ENCODE assay signal across 9 cellular contexts in genomic region chr16:66881560-66881959, GRCh38. TPM values are rescaled to one million over a fixed set of nuclear protein-coding genes. Genes with fewer than 3 reads are reported as not detected.
A peak's percentile ranks its signal among the peaks of the same experiment; 100 is the strongest.
DNase-seq lines count a peak whose midpoint lies in the region; ATAC-seq and TF ChIP-seq lines count a peak whose summit lies in the region.
"Had no signal": no experiment of that assay in that cellular context is flagged by ENCODE, and none has a peak within 500 bp of the region (broad histone marks: within the 10 kb centered on the region; RNA-seq: fewer than 3 reads in every experiment).

No MANE protein-coding gene starts in this region.

- H3K36me3 Mint-ChIP-seq in chondrocyte (ENCODE audit: low read depth) (peaks cover 11% of the 10 kb centered on the region), nephron progenitor cell (ENCODE audit: low read depth) (peaks cover 22% of the 10 kb centered on the region)

- TF ChIP-seq CTCF in Loucy (conservative IDR thresholded peaks at IDR 0.05; ENCODE audit: low read length) (no peak), chondrocyte (IDR thresholded peaks at IDR 0.05) (no peak), nephron progenitor cell (IDR thresholded peaks at IDR 0.05) (no peak)

- H3K9me2 ChIP-seq in Loucy (replicated peaks; ENCODE audit: low read depth, low read length) = no peaks in the 10 kb centered on the region

- peaks cover 2 to 15% (median 5%) of the 10 kb centered on the region in 11 experiments; a peak in 20 of 22 replicates for H3K9me3 ChIP-seq in BLaER1 treated with 17β-estradiol and CSF1 and Interleukin-3, amounts not matched to agents 10 nM and 100 nM (replicated peaks in 1 of 11)
- no peaks in the 10 kb centered on the region for H3K9me3 ChIP-seq in Loucy (ENCODE audit: insufficient read depth, low read depth, low read length)
- H3K9me3 ChIP-seq: SJSA1 had no signal

- H3K4me2 ChIP-seq in BLaER1 treated with 17β-estradiol and CSF1 and Interleukin-3, amounts not matched to agents 10 nM and 100 nM = peak overlapping the region; percentile 81 to 99 (median 97)
- H3K4me2 ChIP-seq in Loucy (ENCODE audit: low read depth, low read length, poor library complexity, severe bottlenecking) = peak overlapping the region; percentile 87

- H3K4me1 ChIP-seq in BLaER1 treated with 17β-estradiol and CSF1 and Interleukin-3, amounts not matched to agents 10 nM and 100 nM = peaks cover 33 to 94% (median 82%) of the 10 kb centered on the region in 10 experiments
- peaks cover 58% of the 10 kb centered on the region for H3K4me1 ChIP-seq in Loucy (ENCODE audit: insufficient read depth, low read length, poor library complexity, severe bottlenecking)

- H3K27ac Mint-ChIP-seq in chondrocyte (ENCODE audit: unreplicated experiment) (no peak overlapping the region), nephron progenitor cell (no peak overlapping the region)

- DNase-seq in chondrocyte (ENCODE audit: low spot score) (no peak), nephron progenitor cell (no peak), KBM-7 (no peak)

- H3K4me1 Mint-ChIP-seq in chondrocyte (ENCODE audit: low read depth) (peaks cover 23% of the 10 kb centered on the region), nephron progenitor cell (peaks cover 28% of the 10 kb centered on the region)

- ATAC-seq in HG02840 (IDR thresholded peaks at IDR 0.05; ENCODE audit: low FRiP score, unreplicated experiment) (no peak), GM21515 (IDR thresholded peaks at IDR 0.05; ENCODE audit: unreplicated experiment) (no peak), HG02759 (IDR thresholded peaks at IDR 0.05; ENCODE audit: unreplicated experiment) (no peak)

- H2AFZ ChIP-seq in Loucy (ENCODE audit: low read length) = no peak overlapping the region

- peaks cover 54% of the 10 kb centered on the region for H3K79me2 ChIP-seq in Loucy (ENCODE audit: insufficient read depth, low read length)

- peaks cover 4 to 56% (median 39%) of the 10 kb centered on the region in 11 experiments; a peak in 20 of 22 replicates for H4K20me1 ChIP-seq in BLaER1 treated with 17β-estradiol and CSF1 and Interleukin-3, amounts not matched to agents 10 nM and 100 nM
- peaks cover 39% of the 10 kb centered on the region for H4K20me1 ChIP-seq in Loucy (ENCODE audit: insufficient read depth, low read length, poor library complexity, severe bottlenecking)

- H3K9me3 Mint-ChIP-seq in chondrocyte (ENCODE audit: low read depth) (no peaks in the 10 kb centered on the region), nephron progenitor cell (no peaks in the 10 kb centered on the region)

- in situ Hi-C loops in KBM-7 (cut with MboI; ENCODE audit: low pct_unique_long_range_greater_than_20kb, low sequenced_read_pairs) = no loop called here

- H3K9ac ChIP-seq in BLaER1 treated with 17β-estradiol and CSF1 and Interleukin-3, amounts not matched to agents 10 nM and 100 nM = peak overlapping the region; percentile 78 to 95 (median 86); a peak in 18 of 22 replicates
- H3K9ac ChIP-seq in Loucy (ENCODE audit: low read depth, low read length, poor library complexity, severe bottlenecking) = peak overlapping the region; percentile 73

- peak overlapping the region in 3 of 11 experiments; percentile 85 to 95 (median 92); a peak in 3 of 22 replicates for H3K27ac ChIP-seq in BLaER1 treated with 17β-estradiol and CSF1 and Interleukin-3, amounts not matched to agents 10 nM and 100 nM
- H3K27ac ChIP-seq: SJSA1 had no signal

- H3K27me3 ChIP-seq in BLaER1 treated with 17β-estradiol and CSF1 and Interleukin-3, amounts not matched to agents 10 nM and 100 nM = no peaks in the 10 kb centered on the region
- no peaks in the 10 kb centered on the region for H3K27me3 ChIP-seq in Loucy (ENCODE audit: insufficient read depth, low read length, poor library complexity, severe bottlenecking)
- H3K27me3 ChIP-seq: SJSA1 had no signal

- H3K27me3 Mint-ChIP-seq in chondrocyte (ENCODE audit: low read depth) = no peaks in the 10 kb centered on the region
- no peaks in the 10 kb centered on the region for H3K27me3 Mint-ChIP-seq in nephron progenitor cell (ENCODE audit: low read depth, poor library complexity)

- peaks cover 11% of the 10 kb centered on the region for H3F3A ChIP-seq in Loucy (ENCODE audit: low read depth)

- H3K36me3 ChIP-seq in BLaER1 treated with 17β-estradiol and CSF1 and Interleukin-3, amounts not matched to agents 10 nM and 100 nM = peaks cover 22 to 41% (median 32%) of the 10 kb centered on the region in 11 experiments
- H3K36me3 ChIP-seq in Loucy (ENCODE audit: insufficient read depth, low read length) = peaks cover 19% of the 10 kb centered on the region; the same call in 1 of the 2 replicates

- H3K4me3 Mint-ChIP-seq in chondrocyte (ENCODE audit: unreplicated experiment) (peak overlapping the region; percentile 19), nephron progenitor cell (peak overlapping the region; percentile 72)

- peak overlapping the region; percentile 69 to 98 (median 90) for H3K4me3 ChIP-seq in BLaER1 treated with 17β-estradiol and CSF1 and Interleukin-3, amounts not matched to agents 10 nM and 100 nM
- peak overlapping the region; percentile 97 for H3K4me3 ChIP-seq in Loucy (ENCODE audit: low read length, poor library complexity, severe bottlenecking)

RNA-seq across cellular contexts. Expression of gene PDP2, which starts 1.2 kb away (rescaled TPM):
- total RNA-seq in chondrocyte = 8.5 to 9.2 TPM (median 9.0 TPM) in 3 replicates

RNA-seq across cellular contexts. Expression of gene CDH16, which starts 37.1 kb away (rescaled TPM):
- not detected in 3 replicates for total RNA-seq in chondrocyte
- total RNA-seq: SJSA1 had no signal

RNA-seq across cellular contexts. Expression of gene CA7, which starts 37.3 kb away (rescaled TPM):
- total RNA-seq in chondrocyte = not detected in 3 replicates
- total RNA-seq: SJSA1 had no signal

RNA-seq across cellular contexts. Expression of gene RRAD, which starts 43.8 kb away (rescaled TPM):
- 0.75 to 6.5 TPM (median 4.4 TPM) in 3 replicates for total RNA-seq in chondrocyte

RNA-seq across cellular contexts. Expression of gene NAE1, which starts 50.8 kb away (rescaled TPM):
- total RNA-seq in chondrocyte = 46.7 to 51.4 TPM (median 47.8 TPM) in 3 replicates
